Comparison of ENCODE assay signal across 7 cellular contexts in genomic region chr1:35810096-35810860, GRCh38. TPM values are rescaled to one million over a fixed set of nuclear protein-coding genes. Genes with fewer than 3 reads are reported as not detected.
DNase-seq lines count a peak whose midpoint lies in the region; TF ChIP-seq lines count a peak whose summit lies in the region.

No MANE protein-coding gene starts in this region.

- H3K79me2 ChIP-seq in GM23248 (ENCODE audit: insufficient read depth): peaks cover 67% of the 10 kb centered on the region
- H3K79me2 ChIP-seq in fibroblast of lung (ENCODE audit: control insufficient read depth, insufficient read depth, low read length): peaks cover 18% of the 10 kb centered on the region

- H3K4me3 ChIP-seq in GM23248 (peak overlapping the region; percentile 74; the same call in 1 of the 2 replicates), SK-N-MC (peak overlapping the region; percentile 91), fibroblast of lung (replicated peaks in 1 of 4; ENCODE audit: control extremely low read depth in 1 of 4, insufficient read depth in 1 of 4, low read depth in 3 of 4, low read length in 4 of 4) (peak overlapping the region in 2 of 4 experiments; percentile 69 to 81), sigmoid colon (peak overlapping the region in 1 of 4 donors; percentile 4)

- POLR2A ChIA-PET in HEK293T (lab: Yijun Ruan, JAX): interaction anchor here (1.3 kb wide), 1 partner anchor 10 kb away, joined by 4 read pairs; no protein-coding TSS in a partner anchor

- H3F3A ChIP-seq in GM23248 (ENCODE audit: insufficient read depth): peaks cover 13% of the 10 kb centered on the region

- intact Hi-C loops in sigmoid colon (cut with DNase I): no loop called here

- TF ChIP-seq EP300 in sigmoid colon (IDR thresholded peaks at IDR 0.05): no peak

- no peaks in the 10 kb centered on the region for H3K9me3 ChIP-seq in GM23248 (ENCODE audit: low read depth)
- no peaks in the 10 kb centered on the region for H3K9me3 ChIP-seq in SK-N-MC (ENCODE audit: low read depth, low read length)
- H3K9me3 ChIP-seq in fibroblast of lung (ENCODE audit: control insufficient read depth, insufficient read depth, low read depth, low read length): no peaks in the 10 kb centered on the region
- H3K9me3 ChIP-seq in sigmoid colon: no peaks in the 10 kb centered on the region

- in situ Hi-C loops in GM23248 (cut with MboI): no loop called here

- WGBS in GM23248 (ENCODE audit: low coverage in 1 of 2, low lambda C conversion rate in 2 of 2, missing lambda C conversion rate in 2 of 2), 2 experiments: 51 to 56% methylated on average over 2 of the region's 2 CpGs
- 71 to 82% methylated on average over 2 of the region's 2 CpGs for WGBS in sigmoid colon, 2 donors

- TF ChIP-seq CTCF in fibroblast of lung (conservative IDR thresholded peaks at IDR 0.05 in 1 of 2, IDR thresholded peaks at IDR 0.05 in 1 of 2; ENCODE audit: low read depth in 1 of 2, low read length in 2 of 2): no peak
- no peak for TF ChIP-seq CTCF in sigmoid colon (IDR thresholded peaks at IDR 0.05)

- H3K9me2 ChIP-seq in GM23248 (ENCODE audit: insufficient read depth): no peaks in the 10 kb centered on the region

- H3K36me3 ChIP-seq in GM23248 (ENCODE audit: low read depth): no peaks in the 10 kb centered on the region
- H3K36me3 ChIP-seq in SK-N-MC (ENCODE audit: insufficient read depth, low read length): no peaks in the 10 kb centered on the region
- H3K36me3 ChIP-seq in fibroblast of lung (ENCODE audit: control insufficient read depth, insufficient read depth, low read length): no peaks in the 10 kb centered on the region
- H3K36me3 ChIP-seq in sigmoid colon: no peaks in the 10 kb centered on the region

- H2AFZ ChIP-seq in GM23248 (no peak overlapping the region), fibroblast of lung (ENCODE audit: low read length) (no peak overlapping the region)

- H3K4me2 ChIP-seq in GM23248 (ENCODE audit: unreplicated experiment): peak overlapping the region; percentile 79
- H3K4me2 ChIP-seq in fibroblast of lung (ENCODE audit: extremely low read depth, insufficient read depth, low read length): peak overlapping the region; percentile 59

- H4K20me1 ChIP-seq in GM23248 (ENCODE audit: insufficient read depth) (no peaks in the 10 kb centered on the region), fibroblast of lung (ENCODE audit: control insufficient read depth, extremely low read depth, insufficient read depth, low read length) (no peaks in the 10 kb centered on the region)

- H3K27me3 ChIP-seq in GM23248 (replicated peaks; ENCODE audit: insufficient read depth): no peaks in the 10 kb centered on the region
- H3K27me3 ChIP-seq in fibroblast of lung (ENCODE audit: control insufficient read depth, insufficient read depth, low read length): no peaks in the 10 kb centered on the region
- no peaks in the 10 kb centered on the region for H3K27me3 ChIP-seq in sigmoid colon

- H3K9ac ChIP-seq in GM23248 (no peak overlapping the region), SK-N-MC (ENCODE audit: insufficient read length) (no peak overlapping the region), fibroblast of lung (ENCODE audit: insufficient read depth, low read length) (no peak overlapping the region)

- DNase-seq in GM23248 (peak; percentile 78), SK-N-MC (ENCODE audit: low read depth, low spot score) (no peak), fibroblast of lung (ENCODE audit: low read depth in 2 of 2) (peak; percentile 29 to 69), sigmoid colon (no peak), NCI-H2081 treated with DMSO at 0.1 percent for 48 hours (lab: John Stamatoyannopoulos, UW) (no peak), HEK293T (ENCODE audit: extremely low spot score) (no peak), NCI-H2227 (lab: John Stamatoyannopoulos, UW; ENCODE audit: unreplicated experiment) (no peak)

- CTCF ChIA-PET in HEK293T (lab: Yijun Ruan, JAX): no interaction called here

- TF ChIP-seq POLR2A in sigmoid colon (IDR thresholded peaks at IDR 0.05): no peak

- peaks cover 16% of the 10 kb centered on the region for H3K4me1 ChIP-seq in GM23248 (ENCODE audit: insufficient read depth)
- peaks cover 9% of the 10 kb centered on the region for H3K4me1 ChIP-seq in fibroblast of lung (ENCODE audit: control insufficient read depth, extremely low read depth, insufficient read depth, low read length)
- peaks cover 0 to 31% (median 22%) of the 10 kb centered on the region in 4 donors for H3K4me1 ChIP-seq in sigmoid colon

- H3K27ac ChIP-seq in GM23248 (peak overlapping the region; percentile 27; the same call in 1 of the 2 replicates), SK-N-MC (no peak overlapping the region), fibroblast of lung (ENCODE audit: insufficient read depth, low read length) (no peak overlapping the region), sigmoid colon (peak overlapping the region; percentile 39 to 95 (median 88))

TF ChIP-seq in HEK293T, 16 proteins besides CTCF, POLR2A, EP300 and RAD21:
- TF ChIP-seq, protein P1, sequence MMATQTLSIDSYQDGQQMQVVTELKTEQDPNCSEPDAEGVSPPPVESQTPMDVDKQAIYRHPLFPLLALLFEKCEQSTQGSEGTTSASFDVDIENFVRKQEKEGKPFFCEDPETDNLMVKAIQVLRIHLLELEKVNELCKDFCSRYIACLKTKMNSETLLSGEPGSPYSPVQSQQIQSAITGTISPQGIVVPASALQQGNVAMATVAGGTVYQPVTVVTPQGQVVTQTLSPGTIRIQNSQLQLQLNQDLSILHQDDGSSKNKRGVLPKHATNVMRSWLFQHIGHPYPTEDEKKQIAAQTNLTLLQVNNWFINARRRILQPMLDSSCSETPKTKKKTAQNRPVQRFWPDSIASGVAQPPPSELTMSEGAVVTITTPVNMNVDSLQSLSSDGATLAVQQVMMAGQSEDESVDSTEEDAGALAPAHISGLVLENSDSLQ (IDR thresholded peaks at IDR 0.05): no peak
- TF ChIP-seq FOXA1 (IDR thresholded peaks at IDR 0.05) (no peak), CTBP1 (IDR thresholded peaks at IDR 0.05; ENCODE audit: borderline replicate concordance) (no peak), FOXM1 (IDR thresholded peaks at IDR 0.05; ENCODE audit: borderline replicate concordance) (no peak), TARDBP (IDR thresholded peaks at IDR 0.05) (no peak), HDGF (IDR thresholded peaks at IDR 0.05; ENCODE audit: borderline replicate concordance) (no peak), ARNT (IDR thresholded peaks at IDR 0.05) (no peak), L3MBTL2 (conservative IDR thresholded peaks at IDR 0.05) (no peak), ELF4 (IDR thresholded peaks at IDR 0.05) (no peak), SP1 (IDR thresholded peaks at IDR 0.05) (no peak), NFRKB (IDR thresholded peaks at IDR 0.05) (no peak), ZNF384 (IDR thresholded peaks at IDR 0.05) (no peak), FOXK2 (IDR thresholded peaks at IDR 0.05) (no peak), BHLHE40 (IDR thresholded peaks at IDR 0.05; ENCODE audit: borderline replicate concordance) (no peak), LEF1 (IDR thresholded peaks at IDR 0.05; ENCODE audit: borderline replicate concordance) (no peak), SUZ12 (IDR thresholded peaks at IDR 0.05) (no peak)

RNA-seq across cellular contexts. Expression of gene AGO4, which starts 2.5 kb away (rescaled TPM):
- 6.4 and 6.8 TPM in 2 replicates for total RNA-seq in GM23248 (2014; rRNA removed; shearing (Covaris generic))
- polyA plus RNA-seq in GM23248 (2016; fragmentation: Nextera tagmentation; extraction: Ambion mirVana) (2.2 and 4.4 TPM in 2 replicates), fibroblast of lung (6.3 and 10.2 TPM in 2 replicates), sigmoid colon (1 to 10 TPM; 3.5 to 6.4 (median 4.8) TPM)
- total RNA-seq in fibroblast of lung (20.8 and 25.6 TPM in 2 replicates), sigmoid colon (10 to 100 TPM; 16.8 to 29.9 (median 20.6) TPM)
- polyA plus RNA-seq in fibroblast of lung (2012): 5.8 and 7.5 TPM in 2 replicates
- 21.1 and 27.5 TPM in 2 replicates for polyA minus RNA-seq in fibroblast of lung (ENCODE audit: low replicate concordance)

RNA-seq across cellular contexts. Expression of gene CLSPN, which starts 40.5 kb away (rescaled TPM):
- 4.4 and 10.8 TPM in 2 replicates for total RNA-seq in GM23248 (2014; rRNA removed; shearing (Covaris generic))
- 4.3 and 4.4 TPM in 2 replicates for polyA plus RNA-seq in GM23248 (2016; fragmentation: Nextera tagmentation; extraction: Ambion mirVana)
- total RNA-seq in fibroblast of lung: 2.3 and 4.3 TPM in 2 replicates
- polyA plus RNA-seq in fibroblast of lung: 10.1 and 24.1 TPM in 2 replicates
- polyA plus RNA-seq in fibroblast of lung (2012): 6.2 and 15.0 TPM in 2 replicates
- 2.6 and 36.5 TPM in 2 replicates for polyA minus RNA-seq in fibroblast of lung (ENCODE audit: low replicate concordance)
- total RNA-seq in sigmoid colon: under 1 TPM in 3 of 4 donors, not detected in 1; under 0.01 to 0.41 (median 0.16) TPM
- 1 to 10 TPM in 2 of 3 donors, not detected in 1; 1.6 to 5.3 TPM for polyA plus RNA-seq in sigmoid colon

Comparison
In these comparisons a context has a peak if more than half of its experiments do, and no peak if none do; other contexts are left out.
1. DNase-seq: peak in GM23248 (single experiment) and fibroblast of lung (2 of 2); none in SK-N-MC (single experiment), sigmoid colon (single experiment), NCI-H2081 treated with DMSO at 0.1 percent for 48 hours (single experiment), HEK293T (single experiment) and NCI-H2227 (single experiment).
2. H3K27ac ChIP-seq: peak in GM23248 (single experiment) and sigmoid colon (4 of 4); none in SK-N-MC (single experiment) and fibroblast of lung (single experiment).